In the genomic region with DNA sequence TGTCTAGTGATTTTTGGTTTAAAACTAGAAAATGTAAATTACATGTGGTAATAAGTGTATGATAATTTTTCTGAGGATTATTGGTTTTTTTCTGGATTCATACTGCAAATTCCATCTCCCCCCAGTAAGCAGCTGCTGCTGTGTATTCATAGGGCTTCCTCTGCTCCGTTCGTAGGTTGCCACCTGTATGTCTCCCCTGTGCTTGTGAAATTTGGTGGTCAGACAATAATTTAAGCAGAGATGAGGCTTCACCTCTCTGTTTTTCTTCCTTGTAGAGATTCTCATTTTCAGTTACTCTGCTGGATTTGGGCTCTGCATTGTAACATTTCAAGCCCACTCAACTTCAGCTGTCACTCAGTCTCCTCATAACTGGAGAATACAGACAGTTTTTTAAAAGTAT, we compare ENCODE assay signal across 26 cellular contexts.
"Had no signal": no experiment of that assay in that cellular context is flagged by ENCODE, and none has a peak within 500 bp of the region (broad histone marks: within the 10 kb centered on the region; RNA-seq: fewer than 3 reads in every experiment).

No MANE protein-coding gene starts in this region.

- H3K27me3 ChIP-seq: testis, thyroid gland, tibial artery, tibial nerve, transverse colon, upper lobe of left lung, upper lobe of right lung, uterus, vagina had no signal

- H3K27ac ChIP-seq: stomach, suprapubic skin, testis, thoracic aorta, thyroid gland, tibial artery, tibial nerve, transverse colon, upper lobe of left lung, upper lobe of right lung, uterus, vagina had no signal

- H3K4me3 ChIP-seq: stomach, suprapubic skin, testis, thoracic aorta, thyroid gland, tibial artery, tibial nerve, transverse colon, upper lobe of left lung, upper lobe of right lung, uterus, vagina had no signal

- H3K36me3 ChIP-seq: stomach, suprapubic skin, thoracic aorta, thyroid gland, tibial artery, tibial nerve, transverse colon, upper lobe of left lung, upper lobe of right lung, uterus, vagina had no signal

- H3K4me1 ChIP-seq: stomach, suprapubic skin, testis, thyroid gland, tibial artery, tibial nerve, transverse colon, upper lobe of left lung, upper lobe of right lung, uterus, vagina had no signal

- H3K9me3 ChIP-seq: testis, thoracic aorta, thyroid gland, transverse colon, upper lobe of right lung, uterus, vagina had no signal

- DNase-seq: stimulated activated CD4-positive, alpha-beta T cell treated with anti-CD3 and anti-CD28 coated beads, Interleukin-2, amount 100 ng/mL, for 48 hours; stimulated activated CD4-positive, alpha-beta T cell treated with anti-CD3 and anti-CD28 coated beads, Interleukin-4, amount 100 ng/mL, for 1 hour; stimulated activated CD4-positive, alpha-beta T cell treated with anti-CD3 and anti-CD28 coated beads, Interleukin-4, amount 100 ng/mL, for 24 hours; stimulated activated CD4-positive, alpha-beta T cell treated with anti-CD3 and anti-CD28 coated beads, Interleukin-4, amount 100 ng/mL, for 4 hours; stimulated activated CD8-positive, alpha-beta memory T cell treated with anti-CD3 and anti-CD28 coated beads, Interleukin-4, amount 100 ng/mL, for 48 hours; stimulated activated naive B cell treated with anti-CD40 and anti-IgM and Interleukin-4, amounts not matched to agents 10 μg/mL and 1 μg/mL and 100 μg/mL, for 72 hours; stimulated activated naive CD4-positive, alpha-beta T cell; stimulated activated naive CD4-positive, alpha-beta T cell treated with Interleukin-2 at 50 U/mL for 16 hours; stimulated activated naive CD8-positive, alpha-beta T cell treated with anti-CD3 and anti-CD28 coated beads, Interleukin-15, amount 100 ng/mL, for 72 hours; stimulated activated naive CD8-positive, alpha-beta T cell treated with anti-CD3 and anti-CD28 coated beads, Interleukin-15, Interleukin-2, amounts not matched to agents 100 U/mL and 50 U/mL, for 24 hours; stomach; substantia nigra; testis; thyroid gland; tibial artery; transverse colon; trophoblast cell; upper lobe of left lung; upper lobe of right lung; uterus had no signal

- ATAC-seq: stimulated activated effector memory CD8-positive, alpha-beta T cell treated with anti-CD3 and anti-CD28 coated beads, Interleukin-12 subunit alpha, Interleukin-12 subunit beta, amount 100 ng/mL, for 72 hours; stimulated activated memory B cell treated with anti-CD40 and anti-IgM and Interleukin-4, amounts not matched to agents 10 μg/mL and 1 μg/mL and 100 μg/mL, for 72 hours; stimulated activated naive B cell treated with anti-CD40 and anti-IgM and Interleukin-4, amounts not matched to agents 10 μg/mL and 1 μg/mL and 100 μg/mL, for 72 hours; stimulated activated naive CD8-positive, alpha-beta T cell treated with anti-CD3 and anti-CD28 coated beads, Interleukin-15, amount 100 ng/mL, for 72 hours; stimulated activated naive CD8-positive, alpha-beta T cell treated with anti-CD3 and anti-CD28 coated beads, Interleukin-15, Interleukin-2, amounts not matched to agents 100 U/mL and 50 U/mL, for 24 hours; upper lobe of right lung had no signal
